ENCODE assay signal across 12 cellular contexts in genomic region chr11:81005595-81005994, GRCh38.
A peak's percentile ranks its signal among the peaks of the same experiment; 100 is the strongest.
DNase-seq lines count a peak whose midpoint lies in the region; ATAC-seq, FAIRE-seq and TF ChIP-seq lines count a peak whose summit lies in the region.
"Had no signal": no experiment of that assay in that cellular context is flagged by ENCODE, and none has a peak within 500 bp of the region (broad histone marks: within the 10 kb centered on the region; RNA-seq: fewer than 3 reads in every experiment).

No MANE protein-coding gene starts in this region.

- H3K4me3 ChIP-seq in left lung (no peak overlapping the region), coronary artery (no peak overlapping the region)
- H3K4me3 ChIP-seq: esophagus squamous epithelium, SJCRH30 had no signal

- no peak overlapping the region for H3K27ac ChIP-seq in left lung
- no peak overlapping the region for H3K27ac ChIP-seq in coronary artery
- H3K27ac ChIP-seq: esophagus squamous epithelium, SJCRH30 had no signal

- peak; percentile 64 for DNase-seq in SW480 (ENCODE audit: low spot score)
- no peak for DNase-seq in left lung
- DNase-seq in coronary artery (ENCODE audit: low spot score), result no peak
- no peak for DNase-seq in D721Med (ENCODE audit: insufficient read length, low spot score)
- DNase-seq in AML-193 (lab: John Stamatoyannopoulos, UW), result no peak
- DNase-seq in cardiac septum (ENCODE audit: low spot score), result no peak
- DNase-seq: activated T-cell treated with anti-CD3 and anti-CD28 coated beads, Interleukin-2, amount 50 U/mL, for 48 hours; esophagus squamous epithelium; SJCRH30; stimulated activated CD4-positive, alpha-beta T cell treated with anti-CD3 and anti-CD28 coated beads, Interleukin-4, amount 100 ng/mL, for 24 hours had no signal

- no peaks in the 10 kb centered on the region for H3K36me3 ChIP-seq in left lung
- H3K36me3 ChIP-seq: esophagus squamous epithelium, SJCRH30 had no signal

- H3K27me3 ChIP-seq in left lung, result no peaks in the 10 kb centered on the region
- H3K27me3 ChIP-seq: esophagus squamous epithelium, SJCRH30 had no signal

- intact Hi-C loops in left lung (cut with DNase I) (no loop called here), cardiac septum (cut with DNase I) (no loop called here)

- ATAC-seq in GM18508 (IDR thresholded peaks at IDR 0.05; ENCODE audit: insufficient read depth, unreplicated experiment) (peak; percentile 67), HG03135 (IDR thresholded peaks at IDR 0.05; ENCODE audit: unreplicated experiment) (peak; percentile 51), left lung (peak; percentile 60)

- TF ChIP-seq CTCF in left lung (IDR thresholded peaks at IDR 0.05) (no peak), coronary artery (IDR thresholded peaks at IDR 0.05) (no peak), D721Med (IDR thresholded peaks at IDR 0.05; ENCODE audit: insufficient read depth, missing control alignments) (no peak)

- H3K9me3 ChIP-seq in left lung, result no peaks in the 10 kb centered on the region
- H3K9me3 ChIP-seq: esophagus squamous epithelium, SJCRH30 had no signal

- no peak for FAIRE-seq in D721Med (lab: Jason Lieb, UNC)

- H3K4me1 ChIP-seq in left lung, result no peaks in the 10 kb centered on the region
- H3K4me1 ChIP-seq: SJCRH30 had no signal
